ENCODE assay signal across 26 cellular contexts in genomic region chr4:118180776-118181175, GRCh38.
DNase-seq lines count a peak whose midpoint lies in the region; ATAC-seq and TF ChIP-seq lines count a peak whose summit lies in the region.
"Had no signal": no experiment of that assay in that cellular context is flagged by ENCODE, and none has a peak within 500 bp of the region (broad histone marks: within the 10 kb centered on the region; RNA-seq: fewer than 3 reads in every experiment).

No MANE protein-coding gene starts in this region.

- ATAC-seq in DND-41 (ENCODE audit: insufficient read depth, low read depth) (peak; percentile 27; the same call in 1 of the 3 replicates), IMR-90 (ENCODE audit: low read depth) (peak; percentile 14; the same call in 1 of the 2 replicates), Right ventricle myocardium superior (ENCODE audit: poor library complexity) (no peak)
- ATAC-seq: activated T-cell treated with anti-CD3 and anti-CD28 coated beads, Interleukin-2, amount 50 U/mL, for 4 hours; heart left ventricle; left cardiac atrium; upper lobe of right lung had no signal

- peak overlapping the region; percentile 32; the same call in 1 of the 2 replicates for H2BK120ac ChIP-seq in IMR-90 (ENCODE audit: low read depth, low read length)

- H3K4ac ChIP-seq in IMR-90 (ENCODE audit: low read depth, low read length): 0 out of 2 replicates have a peak overlapping the region, but pooled peaks have one; percentile 16

- no peak for TF ChIP-seq CTCF in DND-41 (IDR thresholded peaks at IDR 0.05; ENCODE audit: borderline replicate concordance, extremely low read depth, low read length, poor library complexity, severe bottlenecking)
- no peak for TF ChIP-seq CTCF in IMR-90 (conservative IDR thresholded peaks at IDR 0.05; ENCODE audit: low read depth, low read length)
- TF ChIP-seq CTCF in dorsolateral prefrontal cortex (IDR thresholded peaks at IDR 0.05 in 54 of 56, conservative IDR thresholded peaks at IDR 0.05 in 2 of 56; ENCODE audit: low read depth in 1 of 56, partially characterized antibody in 56 of 56): no peak

- H3K4me3 ChIP-seq in DND-41 (ENCODE audit: low read depth in 1 of 2, low read length in 2 of 2): no peak overlapping the region
- H3K4me3 ChIP-seq in IMR-90 (ENCODE audit: insufficient read depth, low read depth, low read length): no peak overlapping the region
- H3K4me3 ChIP-seq in dorsolateral prefrontal cortex: no peak overlapping the region
- H3K4me3 ChIP-seq: BLaER1 treated with 17β-estradiol and CSF1 and Interleukin-3, amounts not matched to agents 10 nM and 100 nM; coronary artery; heart left ventricle; Peyer's patch; SJSA1; upper lobe of right lung had no signal

- 0 out of 2 replicates have a peak overlapping the region, but pooled peaks have one; percentile 20 for H3K14ac ChIP-seq in IMR-90 (replicated peaks; ENCODE audit: low read depth, low read length)

- CTCF ChIA-PET in IMR-90 (lab: Yijun Ruan, JAX): no interaction called here

- dilution Hi-C loops in IMR-90 (cut with HindIII; ENCODE audit: low sequenced_read_pairs, unreplicated experiment): no loop called here

- H4K91ac ChIP-seq in IMR-90 (ENCODE audit: insufficient read depth, low read depth, low read length): peak overlapping the region; percentile 12; the same call in 1 of the 2 replicates

- intact Hi-C loops in IMR-90 (cut with micrococcal nuclease) (no loop called here), Right ventricle myocardium superior (cut with DNase I) (no loop called here), dorsolateral prefrontal cortex (cut with DNase I) (no loop called here)

- H4K8ac ChIP-seq in IMR-90 (ENCODE audit: low read depth in 2 of 2, low read length in 2 of 2): no peak overlapping the region

- H3K4me1 ChIP-seq in DND-41 (ENCODE audit: insufficient read depth, low read length): peaks cover 54% of the 10 kb centered on the region
- no peaks in the 10 kb centered on the region for H3K4me1 ChIP-seq in IMR-90 (ENCODE audit: control insufficient read depth, insufficient read depth, low read length)
- H3K4me1 ChIP-seq: heart left ventricle, Peyer's patch, upper lobe of right lung had no signal

- TF ChIP-seq POLR2A in IMR-90 (IDR thresholded peaks at IDR 0.05; ENCODE audit: low read depth, low read length): no peak

- H3K27ac ChIP-seq in DND-41 (ENCODE audit: low read length): peak overlapping the region; percentile 57
- no peak overlapping the region for H3K27ac ChIP-seq in IMR-90 (ENCODE audit: insufficient read depth, low read length)
- H3K27ac ChIP-seq in dorsolateral prefrontal cortex: no peak overlapping the region
- H3K27ac ChIP-seq: BLaER1 treated with 17β-estradiol and CSF1 and Interleukin-3, amounts not matched to agents 10 nM and 100 nM; coronary artery; heart left ventricle; Peyer's patch; SJSA1; upper lobe of right lung had no signal

- peaks cover 35% of the 10 kb centered on the region for H3K36me3 ChIP-seq in DND-41 (ENCODE audit: insufficient read depth, low read length)
- no peaks in the 10 kb centered on the region for H3K36me3 ChIP-seq in IMR-90 (ENCODE audit: control insufficient read depth, insufficient read depth, low read length)
- H3K36me3 ChIP-seq: BLaER1 treated with 17β-estradiol and CSF1 and Interleukin-3, amounts not matched to agents 10 nM and 100 nM; heart left ventricle; Peyer's patch; SJSA1; upper lobe of right lung had no signal

- BruUV-seq in IMR-90 (replicated peaks; lab: Mats Ljungman, UMichigan): no TSS peak

- no peak overlapping the region for H4K5ac ChIP-seq in IMR-90 (ENCODE audit: low read depth, low read length)

- DNase-seq in DND-41 (no peak), IMR-90 (peak; percentile 47), astrocyte of the hippocampus (ENCODE audit: low read depth, low spot score) (peak; percentile 12), glomerular visceral epithelial cell (ENCODE audit: extremely low spot score) (peak; percentile 11), Right ventricle myocardium superior (no peak), dorsolateral prefrontal cortex (no peak), HUDEP-2 (lab: John Stamatoyannopoulos, UW; ENCODE audit: unreplicated experiment in 76 of 76) (no peak), NCI-H2081 (lab: John Stamatoyannopoulos, UW) (no peak)
- DNase-seq: ACHN; activated CD4-positive, alpha-beta T cell treated with anti-CD3 and anti-CD28 coated beads for 48 hours; activated naive CD4-positive, alpha-beta T cell; activated T-cell treated with anti-CD3 and anti-CD28 coated beads, Interleukin-2, amount 50 U/mL, for 4 hours; endodermal cell; heart left ventricle; left cardiac atrium; mesenchymal stem cell; NCI-H1694; NCI-H2171 treated with DMSO at 0.1 percent for 48 hours; NCI-H524; Peyer's patch; small intestine; stimulated activated CD4-positive, alpha-beta T cell treated with anti-CD3 and anti-CD28 coated beads, Interleukin-1b, Interleukin-23, amount 100 ng/mL, for 48 hours; upper lobe of right lung had no signal

- H2BK5ac ChIP-seq in IMR-90 (ENCODE audit: low read depth, low read length, poor library complexity, severe bottlenecking): no peak overlapping the region

- H3K27me3 ChIP-seq in DND-41 (ENCODE audit: insufficient read depth, low read length, poor library complexity) (no peaks in the 10 kb centered on the region), IMR-90 (ENCODE audit: control insufficient read depth, insufficient read depth, low read length) (no peaks in the 10 kb centered on the region), dorsolateral prefrontal cortex (no peaks in the 10 kb centered on the region)
- H3K27me3 ChIP-seq: BLaER1 treated with 17β-estradiol and CSF1 and Interleukin-3, amounts not matched to agents 10 nM and 100 nM; Peyer's patch; SJSA1; upper lobe of right lung had no signal

- H4K20me1 ChIP-seq in DND-41 (ENCODE audit: insufficient read depth, low read length) (no peaks in the 10 kb centered on the region), IMR-90 (ENCODE audit: insufficient read depth, low read length) (no peaks in the 10 kb centered on the region)
- H4K20me1 ChIP-seq: BLaER1 treated with 17β-estradiol and CSF1 and Interleukin-3, amounts not matched to agents 10 nM and 100 nM had no signal

- no peaks in the 10 kb centered on the region for H3K9me1 ChIP-seq in IMR-90 (ENCODE audit: insufficient read depth, low read length)

- TF ChIP-seq RAD21 in IMR-90 (IDR thresholded peaks at IDR 0.05; ENCODE audit: low read length): no peak

- POLR2A ChIA-PET in IMR-90 (lab: Charles Lee; ENCODE audit: unreplicated experiment): no interaction called here

- no CpG with 5 or more reads among the region's 2 CpGs for WGBS in IMR-90 (ENCODE audit: extremely low coverage in 2 of 2, insufficient read length in 1 of 2), 2 experiments

- no peak overlapping the region for H3K56ac ChIP-seq in IMR-90 (ENCODE audit: extremely low read depth, insufficient read depth, low read length)

- peaks cover 13% of the 10 kb centered on the region for H3K79me2 ChIP-seq in DND-41 (ENCODE audit: insufficient read depth, low read length)

- H2AK5ac ChIP-seq in IMR-90 (ENCODE audit: low read depth, low read length): no peak overlapping the region

- no peak overlapping the region for H3K18ac ChIP-seq in IMR-90 (ENCODE audit: low read depth, low read length)

- in situ Hi-C loops in IMR-90 (cut with MboI; ENCODE audit: low sequenced_read_pairs): no loop called here

- no peak overlapping the region for H2AFZ ChIP-seq in DND-41 (ENCODE audit: low read depth, low read length)
- H2AFZ ChIP-seq in IMR-90 (replicated peaks; ENCODE audit: low read length, poor library complexity): no peak overlapping the region

- H2BK15ac ChIP-seq in IMR-90 (ENCODE audit: low read depth, low read length): peak overlapping the region; percentile 70; the same call in 2 of the 3 replicates

- no peaks in the 10 kb centered on the region for H3K9me3 ChIP-seq in DND-41 (ENCODE audit: insufficient read depth, low read length, severe bottlenecking)
- no peaks in the 10 kb centered on the region for H3K9me3 ChIP-seq in IMR-90 (ENCODE audit: control insufficient read depth, insufficient read depth, low read length)
- H3K9me3 ChIP-seq: BLaER1 treated with 17β-estradiol and CSF1 and Interleukin-3, amounts not matched to agents 10 nM and 100 nM; heart left ventricle; Peyer's patch; SJSA1; upper lobe of right lung had no signal

- H3K4me2 ChIP-seq in DND-41 (ENCODE audit: insufficient read depth, low read length) (no peak overlapping the region), IMR-90 (ENCODE audit: low read depth, low read length) (no peak overlapping the region)

- no peak overlapping the region for H2AK9ac ChIP-seq in IMR-90 (replicated peaks; ENCODE audit: low read depth, low read length, poor library complexity)

- H3K9ac ChIP-seq in DND-41 (ENCODE audit: low read depth, low read length): no peak overlapping the region
- H3K9ac ChIP-seq in IMR-90 (ENCODE audit: low read depth, low read length): no peak overlapping the region
- H3K9ac ChIP-seq: BLaER1 treated with 17β-estradiol and CSF1 and Interleukin-3, amounts not matched to agents 10 nM and 100 nM had no signal

- H3K79me1 ChIP-seq in IMR-90 (ENCODE audit: low read depth in 1 of 2, low read length in 2 of 2): no peaks in the 10 kb centered on the region

- no peak overlapping the region for H3K23ac ChIP-seq in IMR-90 (ENCODE audit: low read depth, low read length)

- H2BK20ac ChIP-seq in IMR-90 (ENCODE audit: low read depth, low read length): peak overlapping the region; percentile 23; the same call in 1 of the 2 replicates

TF ChIP-seq in IMR-90, 13 proteins besides CTCF, POLR2A, EP300 and RAD21 (continues in another document):
- TF ChIP-seq CHD1 (IDR thresholded peaks at IDR 0.05; ENCODE audit: low read depth, low read length) (no peak), RCOR1 (IDR thresholded peaks at IDR 0.05; ENCODE audit: insufficient replicate concordance, low read length) (no peak), FOS (IDR thresholded peaks at IDR 0.05; ENCODE audit: low read depth, low read length) (no peak; the same call in 1 of the 2 replicates), MAFK (IDR thresholded peaks at IDR 0.05; ENCODE audit: low read depth, low read length) (no peak), RFX5 (IDR thresholded peaks at IDR 0.05; ENCODE audit: low read depth, low read length) (no peak), SMC3 (IDR thresholded peaks at IDR 0.05; ENCODE audit: low read depth, low read length) (no peak), BHLHE40 (IDR thresholded peaks at IDR 0.05; ENCODE audit: low read depth, low read length) (no peak)
- TF ChIP-seq, protein P1, sequence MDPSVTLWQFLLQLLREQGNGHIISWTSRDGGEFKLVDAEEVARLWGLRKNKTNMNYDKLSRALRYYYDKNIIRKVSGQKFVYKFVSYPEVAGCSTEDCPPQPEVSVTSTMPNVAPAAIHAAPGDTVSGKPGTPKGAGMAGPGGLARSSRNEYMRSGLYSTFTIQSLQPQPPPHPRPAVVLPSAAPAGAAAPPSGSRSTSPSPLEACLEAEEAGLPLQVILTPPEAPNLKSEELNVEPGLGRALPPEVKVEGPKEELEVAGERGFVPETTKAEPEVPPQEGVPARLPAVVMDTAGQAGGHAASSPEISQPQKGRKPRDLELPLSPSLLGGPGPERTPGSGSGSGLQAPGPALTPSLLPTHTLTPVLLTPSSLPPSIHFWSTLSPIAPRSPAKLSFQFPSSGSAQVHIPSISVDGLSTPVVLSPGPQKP (IDR thresholded peaks at IDR 0.05; ENCODE audit: borderline replicate concordance, low read depth, low read length): no peak

Comparison
In these comparisons a context has a peak if more than half of its experiments do, and no peak if none do; other contexts are left out.
1. DNase-seq: peak in IMR-90 (single experiment), astrocyte of the hippocampus (single experiment) and glomerular visceral epithelial cell (single experiment); none in DND-41 (single experiment), Right ventricle myocardium superior (single experiment), dorsolateral prefrontal cortex (0 of 10), HUDEP-2 (0 of 76) and NCI-H2081 (0 of 2).